In the genomic region with DNA sequence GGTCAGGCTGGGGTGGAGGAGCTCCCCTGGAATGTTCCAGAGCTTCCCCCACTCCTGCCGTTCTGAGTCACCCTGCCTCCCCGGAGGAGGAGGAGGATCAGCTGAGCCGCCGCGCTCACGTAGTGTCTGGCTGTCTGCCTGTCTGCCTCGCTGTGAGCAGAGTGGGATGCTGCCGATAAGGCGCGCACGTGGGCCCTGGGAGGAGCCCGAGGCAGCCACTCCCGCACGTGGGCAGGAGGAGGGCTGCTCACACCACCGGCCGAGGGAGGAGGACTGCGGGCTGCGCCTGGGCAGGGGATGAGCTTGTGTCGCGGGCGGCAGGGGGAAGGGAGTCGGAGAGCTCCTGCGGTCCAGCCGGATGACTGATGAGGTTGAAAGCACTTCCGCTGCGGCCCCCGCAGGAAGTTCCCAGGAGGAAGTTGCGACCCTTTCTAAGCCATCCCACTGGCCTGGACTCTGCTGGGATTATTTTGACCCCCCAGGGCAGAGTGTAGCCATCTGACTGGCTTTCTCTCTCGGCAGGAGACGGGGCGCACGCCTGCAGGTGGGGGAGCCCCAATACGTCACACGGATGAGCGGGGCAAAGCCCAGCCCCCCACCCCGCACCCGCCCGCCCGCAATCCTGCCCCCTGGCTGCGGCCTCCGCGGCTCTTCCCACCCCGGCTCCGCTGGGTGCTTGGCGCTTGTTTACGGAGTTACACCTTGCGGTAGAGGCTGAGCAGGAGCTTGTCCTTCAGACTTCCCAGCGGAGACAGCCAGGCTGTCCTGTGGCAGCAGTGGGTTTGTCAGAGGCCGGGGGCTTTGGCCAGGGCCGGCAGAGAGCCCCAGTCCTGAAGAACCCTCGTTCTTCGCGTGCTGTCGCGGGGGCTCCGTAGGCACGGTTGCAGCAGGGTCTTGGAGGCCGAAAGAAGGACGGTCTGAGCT, we compare ENCODE assay signal across 1 cellular context.
TF ChIP-seq lines count a peak whose summit lies in the region.

No MANE protein-coding gene starts in this region.

TF ChIP-seq in HepG2, 621 proteins besides CTCF, POLR2A, EP300 and RAD21 (continued from another document and continues in another):
- TF ChIP-seq, protein P1, sequence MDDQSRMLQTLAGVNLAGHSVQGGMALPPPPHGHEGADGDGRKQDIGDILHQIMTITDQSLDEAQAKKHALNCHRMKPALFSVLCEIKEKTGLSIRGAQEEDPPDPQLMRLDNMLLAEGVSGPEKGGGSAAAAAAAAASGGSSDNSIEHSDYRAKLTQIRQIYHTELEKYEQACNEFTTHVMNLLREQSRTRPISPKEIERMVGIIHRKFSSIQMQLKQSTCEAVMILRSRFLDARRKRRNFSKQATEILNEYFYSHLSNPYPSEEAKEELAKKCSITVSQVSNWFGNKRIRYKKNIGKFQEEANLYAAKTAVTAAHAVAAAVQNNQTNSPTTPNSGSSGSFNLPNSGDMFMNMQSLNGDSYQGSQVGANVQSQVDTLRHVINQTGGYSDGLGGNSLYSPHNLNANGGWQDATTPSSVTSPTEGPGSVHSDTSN (CRISPR knock-in tag; IDR thresholded peaks at IDR 0.05; ENCODE audit: borderline replicate concordance) = no peak
- peak; percentile 74; the same call in 1 of the 2 replicates for TF ChIP-seq IRX3 (CRISPR knock-in tag; IDR thresholded peaks at IDR 0.05; ENCODE audit: borderline replicate concordance, low read depth)
- TF ChIP-seq, protein P2, sequence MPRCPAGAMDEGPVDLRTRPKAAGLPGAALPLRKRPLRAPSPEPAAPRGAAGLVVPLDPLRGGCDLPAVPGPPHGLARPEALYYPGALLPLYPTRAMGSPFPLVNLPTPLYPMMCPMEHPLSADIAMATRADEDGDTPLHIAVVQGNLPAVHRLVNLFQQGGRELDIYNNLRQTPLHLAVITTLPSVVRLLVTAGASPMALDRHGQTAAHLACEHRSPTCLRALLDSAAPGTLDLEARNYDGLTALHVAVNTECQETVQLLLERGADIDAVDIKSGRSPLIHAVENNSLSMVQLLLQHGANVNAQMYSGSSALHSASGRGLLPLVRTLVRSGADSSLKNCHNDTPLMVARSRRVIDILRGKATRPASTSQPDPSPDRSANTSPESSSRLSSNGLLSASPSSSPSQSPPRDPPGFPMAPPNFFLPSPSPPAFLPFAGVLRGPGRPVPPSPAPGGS (CRISPR knock-in tag; IDR thresholded peaks at IDR 0.05) = peak; percentile 60; the same call in 1 of the 2 replicates
- TF ChIP-seq ZNF792 (CRISPR knock-in tag; IDR thresholded peaks at IDR 0.05) = peak; percentile 80; the same call in 1 of the 2 replicates
- TF ChIP-seq NR2C2 (CRISPR knock-in tag; IDR thresholded peaks at IDR 0.05; ENCODE audit: borderline replicate concordance) = peak; percentile 68; the same call in 1 of the 2 replicates
- TF ChIP-seq, protein P3, sequence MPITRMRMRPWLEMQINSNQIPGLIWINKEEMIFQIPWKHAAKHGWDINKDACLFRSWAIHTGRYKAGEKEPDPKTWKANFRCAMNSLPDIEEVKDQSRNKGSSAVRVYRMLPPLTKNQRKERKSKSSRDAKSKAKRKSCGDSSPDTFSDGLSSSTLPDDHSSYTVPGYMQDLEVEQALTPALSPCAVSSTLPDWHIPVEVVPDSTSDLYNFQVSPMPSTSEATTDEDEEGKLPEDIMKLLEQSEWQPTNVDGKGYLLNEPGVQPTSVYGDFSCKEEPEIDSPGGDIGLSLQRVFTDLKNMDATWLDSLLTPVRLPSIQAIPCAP (CRISPR knock-in tag; IDR thresholded peaks at IDR 0.05; ENCODE audit: low read depth) = no peak
- no peak for TF ChIP-seq NFIC (IDR thresholded peaks at IDR 0.05; ENCODE audit: low read length)
- TF ChIP-seq, protein P4, sequence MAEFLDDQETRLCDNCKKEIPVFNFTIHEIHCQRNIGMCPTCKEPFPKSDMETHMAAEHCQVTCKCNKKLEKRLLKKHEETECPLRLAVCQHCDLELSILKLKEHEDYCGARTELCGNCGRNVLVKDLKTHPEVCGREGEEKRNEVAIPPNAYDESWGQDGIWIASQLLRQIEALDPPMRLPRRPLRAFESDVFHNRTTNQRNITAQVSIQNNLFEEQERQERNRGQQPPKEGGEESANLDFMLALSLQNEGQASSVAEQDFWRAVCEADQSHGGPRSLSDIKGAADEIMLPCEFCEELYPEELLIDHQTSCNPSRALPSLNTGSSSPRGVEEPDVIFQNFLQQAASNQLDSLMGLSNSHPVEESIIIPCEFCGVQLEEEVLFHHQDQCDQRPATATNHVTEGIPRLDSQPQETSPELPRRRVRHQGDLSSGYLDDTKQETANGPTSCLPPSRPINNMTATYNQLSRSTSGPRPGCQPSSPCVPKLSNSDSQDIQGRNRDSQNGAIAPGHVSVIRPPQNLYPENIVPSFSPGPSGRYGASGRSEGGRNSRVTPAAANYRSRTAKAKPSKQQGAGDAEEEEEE (CRISPR knock-in tag; IDR thresholded peaks at IDR 0.05; ENCODE audit: borderline replicate concordance) = no peak
- TF ChIP-seq, protein P5, sequence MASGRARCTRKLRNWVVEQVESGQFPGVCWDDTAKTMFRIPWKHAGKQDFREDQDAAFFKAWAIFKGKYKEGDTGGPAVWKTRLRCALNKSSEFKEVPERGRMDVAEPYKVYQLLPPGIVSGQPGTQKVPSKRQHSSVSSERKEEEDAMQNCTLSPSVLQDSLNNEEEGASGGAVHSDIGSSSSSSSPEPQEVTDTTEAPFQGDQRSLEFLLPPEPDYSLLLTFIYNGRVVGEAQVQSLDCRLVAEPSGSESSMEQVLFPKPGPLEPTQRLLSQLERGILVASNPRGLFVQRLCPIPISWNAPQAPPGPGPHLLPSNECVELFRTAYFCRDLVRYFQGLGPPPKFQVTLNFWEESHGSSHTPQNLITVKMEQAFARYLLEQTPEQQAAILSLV (CRISPR knock-in tag; IDR thresholded peaks at IDR 0.05; ENCODE audit: borderline replicate concordance) = no peak
- no peak for TF ChIP-seq HMGA1 (CRISPR knock-in tag; conservative IDR thresholded peaks at IDR 0.05)
- TF ChIP-seq, protein P6, sequence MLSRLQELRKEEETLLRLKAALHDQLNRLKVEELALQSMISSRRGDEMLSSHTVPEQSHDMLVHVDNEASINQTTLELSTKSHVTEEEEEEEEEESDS (CRISPR knock-in tag; IDR thresholded peaks at IDR 0.05; ENCODE audit: borderline replicate concordance) = 0 out of 2 replicates have a peak, but pooled peaks have one; percentile 62
- peak; percentile 32; the same call in 1 of the 2 replicates for TF ChIP-seq SOX13 (IDR thresholded peaks at IDR 0.05)
- TF ChIP-seq SOX13 (CRISPR knock-in tag; conservative IDR thresholded peaks at IDR 0.05 in 1 of 2, IDR thresholded peaks at IDR 0.05 in 1 of 2) = peak in 1 of 2 experiments; percentile 51; a peak in 2 of 4 replicates
- peak; percentile 64; the same call in 1 of the 2 replicates for TF ChIP-seq ZNF329 (CRISPR knock-in tag; IDR thresholded peaks at IDR 0.05; ENCODE audit: low read depth)
- TF ChIP-seq ZNF460 (CRISPR knock-in tag; IDR thresholded peaks at IDR 0.05; ENCODE audit: borderline replicate concordance) = no peak; the same call in 1 of the 2 replicates
- TF ChIP-seq ONECUT2 (CRISPR knock-in tag; IDR thresholded peaks at IDR 0.05) = peak; percentile 24; the same call in 1 of the 2 replicates
- TF ChIP-seq, protein P7, sequence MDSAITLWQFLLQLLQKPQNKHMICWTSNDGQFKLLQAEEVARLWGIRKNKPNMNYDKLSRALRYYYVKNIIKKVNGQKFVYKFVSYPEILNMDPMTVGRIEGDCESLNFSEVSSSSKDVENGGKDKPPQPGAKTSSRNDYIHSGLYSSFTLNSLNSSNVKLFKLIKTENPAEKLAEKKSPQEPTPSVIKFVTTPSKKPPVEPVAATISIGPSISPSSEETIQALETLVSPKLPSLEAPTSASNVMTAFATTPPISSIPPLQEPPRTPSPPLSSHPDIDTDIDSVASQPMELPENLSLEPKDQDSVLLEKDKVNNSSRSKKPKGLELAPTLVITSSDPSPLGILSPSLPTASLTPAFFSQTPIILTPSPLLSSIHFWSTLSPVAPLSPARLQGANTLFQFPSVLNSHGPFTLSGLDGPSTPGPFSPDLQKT (CRISPR knock-in tag; IDR thresholded peaks at IDR 0.05; ENCODE audit: borderline replicate concordance) = peak; percentile 83; the same call in 1 of the 2 replicates
- peak; percentile 79 for TF ChIP-seq NRL (CRISPR knock-in tag; IDR thresholded peaks at IDR 0.05; ENCODE audit: borderline replicate concordance)
- TF ChIP-seq, protein P8, sequence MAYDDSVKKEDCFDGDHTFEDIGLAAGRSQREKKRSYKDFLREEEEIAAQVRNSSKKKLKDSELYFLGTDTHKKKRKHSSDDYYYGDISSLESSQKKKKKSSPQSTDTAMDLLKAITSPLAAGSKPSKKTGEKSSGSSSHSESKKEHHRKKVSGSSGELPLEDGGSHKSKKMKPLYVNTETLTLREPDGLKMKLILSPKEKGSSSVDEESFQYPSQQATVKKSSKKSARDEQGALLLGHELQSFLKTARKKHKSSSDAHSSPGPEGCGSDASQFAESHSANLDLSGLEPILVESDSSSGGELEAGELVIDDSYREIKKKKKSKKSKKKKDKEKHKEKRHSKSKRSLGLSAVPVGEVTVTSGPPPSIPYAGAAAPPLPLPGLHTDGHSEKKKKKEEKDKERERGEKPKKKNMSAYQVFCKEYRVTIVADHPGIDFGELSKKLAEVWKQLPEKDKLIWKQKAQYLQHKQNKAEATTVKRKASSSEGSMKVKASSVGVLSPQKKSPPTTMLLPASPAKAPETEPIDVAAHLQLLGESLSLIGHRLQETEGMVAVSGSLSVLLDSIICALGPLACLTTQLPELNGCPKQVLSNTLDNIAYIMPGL (CRISPR knock-in tag; IDR thresholded peaks at IDR 0.05; ENCODE audit: borderline replicate concordance in 1 of 2, low read depth in 1 of 2) = peak; percentile 78 to 83; a peak in 3 of 4 replicates
- TF ChIP-seq PCBP1 (IDR thresholded peaks at IDR 0.05; ENCODE audit: borderline replicate concordance, low read depth, low read length) = no peak
- peak; percentile 83; the same call in 1 of the 2 replicates for TF ChIP-seq RFXAP (CRISPR knock-in tag; IDR thresholded peaks at IDR 0.05; ENCODE audit: borderline replicate concordance)
- 0 out of 2 replicates have a peak, but pooled peaks have one; percentile 23 for TF ChIP-seq ZNF543 (CRISPR knock-in tag; IDR thresholded peaks at IDR 0.05)
- TF ChIP-seq PHF8 (CRISPR knock-in tag; IDR thresholded peaks at IDR 0.05) = peak; percentile 60
- no peak for TF ChIP-seq ZFP82 (CRISPR knock-in tag; IDR thresholded peaks at IDR 0.05; ENCODE audit: borderline replicate concordance)
- no peak for TF ChIP-seq NFYC (CRISPR knock-in tag; IDR thresholded peaks at IDR 0.05)
- TF ChIP-seq GTF2F1 (IDR thresholded peaks at IDR 0.05; ENCODE audit: low read length) = 0 out of 2 replicates have a peak, but pooled peaks have one; percentile 8
- TF ChIP-seq ARNTL (CRISPR knock-in tag; IDR thresholded peaks at IDR 0.05) = peak; percentile 95
- TF ChIP-seq GTF3A (CRISPR knock-in tag; conservative IDR thresholded peaks at IDR 0.05) = 0 out of 2 replicates have a peak, but pooled peaks have one; percentile 61
- TF ChIP-seq, protein P9, sequence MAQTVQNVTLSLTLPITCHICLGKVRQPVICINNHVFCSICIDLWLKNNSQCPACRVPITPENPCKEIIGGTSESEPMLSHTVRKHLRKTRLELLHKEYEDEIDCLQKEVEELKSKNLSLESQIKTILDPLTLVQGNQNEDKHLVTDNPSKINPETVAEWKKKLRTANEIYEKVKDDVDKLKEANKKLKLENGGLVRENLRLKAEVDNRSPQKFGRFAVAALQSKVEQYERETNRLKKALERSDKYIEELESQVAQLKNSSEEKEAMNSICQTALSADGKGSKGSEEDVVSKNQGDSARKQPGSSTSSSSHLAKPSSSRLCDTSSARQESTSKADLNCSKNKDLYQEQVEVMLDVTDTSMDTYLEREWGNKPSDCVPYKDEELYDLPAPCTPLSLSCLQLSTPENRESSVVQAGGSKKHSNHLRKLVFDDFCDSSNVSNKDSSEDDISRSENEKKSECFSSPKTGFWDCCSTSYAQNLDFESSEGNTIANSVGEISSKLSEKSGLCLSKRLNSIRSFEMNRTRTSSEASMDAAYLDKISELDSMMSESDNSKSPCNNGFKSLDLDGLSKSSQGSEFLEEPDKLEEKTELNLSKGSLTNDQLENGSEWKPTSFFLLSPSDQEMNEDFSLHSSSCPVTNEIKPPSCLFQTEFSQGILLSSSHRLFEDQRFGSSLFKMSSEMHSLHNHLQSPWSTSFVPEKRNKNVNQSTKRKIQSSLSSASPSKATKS (CRISPR knock-in tag; IDR thresholded peaks at IDR 0.05) = no peak
- TF ChIP-seq HCFC1 (IDR thresholded peaks at IDR 0.05; ENCODE audit: low read depth, low read length) = peak; percentile 40; the same call in 1 of the 2 replicates
- TF ChIP-seq, protein P10, sequence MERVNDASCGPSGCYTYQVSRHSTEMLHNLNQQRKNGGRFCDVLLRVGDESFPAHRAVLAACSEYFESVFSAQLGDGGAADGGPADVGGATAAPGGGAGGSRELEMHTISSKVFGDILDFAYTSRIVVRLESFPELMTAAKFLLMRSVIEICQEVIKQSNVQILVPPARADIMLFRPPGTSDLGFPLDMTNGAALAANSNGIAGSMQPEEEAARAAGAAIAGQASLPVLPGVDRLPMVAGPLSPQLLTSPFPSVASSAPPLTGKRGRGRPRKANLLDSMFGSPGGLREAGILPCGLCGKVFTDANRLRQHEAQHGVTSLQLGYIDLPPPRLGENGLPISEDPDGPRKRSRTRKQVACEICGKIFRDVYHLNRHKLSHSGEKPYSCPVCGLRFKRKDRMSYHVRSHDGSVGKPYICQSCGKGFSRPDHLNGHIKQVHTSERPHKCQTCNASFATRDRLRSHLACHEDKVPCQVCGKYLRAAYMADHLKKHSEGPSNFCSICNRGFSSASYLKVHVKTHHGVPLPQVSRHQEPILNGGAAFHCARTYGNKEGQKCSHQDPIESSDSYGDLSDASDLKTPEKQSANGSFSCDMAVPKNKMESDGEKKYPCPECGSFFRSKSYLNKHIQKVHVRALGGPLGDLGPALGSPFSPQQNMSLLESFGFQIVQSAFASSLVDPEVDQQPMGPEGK (CRISPR knock-in tag; IDR thresholded peaks at IDR 0.05) = peak; percentile 91
- TF ChIP-seq, protein P11, sequence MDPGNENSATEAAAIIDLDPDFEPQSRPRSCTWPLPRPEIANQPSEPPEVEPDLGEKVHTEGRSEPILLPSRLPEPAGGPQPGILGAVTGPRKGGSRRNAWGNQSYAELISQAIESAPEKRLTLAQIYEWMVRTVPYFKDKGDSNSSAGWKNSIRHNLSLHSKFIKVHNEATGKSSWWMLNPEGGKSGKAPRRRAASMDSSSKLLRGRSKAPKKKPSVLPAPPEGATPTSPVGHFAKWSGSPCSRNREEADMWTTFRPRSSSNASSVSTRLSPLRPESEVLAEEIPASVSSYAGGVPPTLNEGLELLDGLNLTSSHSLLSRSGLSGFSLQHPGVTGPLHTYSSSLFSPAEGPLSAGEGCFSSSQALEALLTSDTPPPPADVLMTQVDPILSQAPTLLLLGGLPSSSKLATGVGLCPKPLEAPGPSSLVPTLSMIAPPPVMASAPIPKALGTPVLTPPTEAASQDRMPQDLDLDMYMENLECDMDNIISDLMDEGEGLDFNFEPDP (CRISPR knock-in tag; conservative IDR thresholded peaks at IDR 0.05) = 0 out of 2 replicates have a peak, but pooled peaks have one; percentile 92
- TF ChIP-seq, protein P12, sequence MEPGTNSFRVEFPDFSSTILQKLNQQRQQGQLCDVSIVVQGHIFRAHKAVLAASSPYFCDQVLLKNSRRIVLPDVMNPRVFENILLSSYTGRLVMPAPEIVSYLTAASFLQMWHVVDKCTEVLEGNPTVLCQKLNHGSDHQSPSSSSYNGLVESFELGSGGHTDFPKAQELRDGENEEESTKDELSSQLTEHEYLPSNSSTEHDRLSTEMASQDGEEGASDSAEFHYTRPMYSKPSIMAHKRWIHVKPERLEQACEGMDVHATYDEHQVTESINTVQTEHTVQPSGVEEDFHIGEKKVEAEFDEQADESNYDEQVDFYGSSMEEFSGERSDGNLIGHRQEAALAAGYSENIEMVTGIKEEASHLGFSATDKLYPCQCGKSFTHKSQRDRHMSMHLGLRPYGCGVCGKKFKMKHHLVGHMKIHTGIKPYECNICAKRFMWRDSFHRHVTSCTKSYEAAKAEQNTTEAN (CRISPR knock-in tag; conservative IDR thresholded peaks at IDR 0.05) = 0 out of 2 replicates have a peak, but pooled peaks have one; percentile 38
- TF ChIP-seq JUNB (CRISPR knock-in tag; IDR thresholded peaks at IDR 0.05; ENCODE audit: borderline replicate concordance) = peak; percentile 16; the same call in 1 of the 2 replicates
- no peak; the same call in 1 of the 2 replicates for TF ChIP-seq MIXL1 (CRISPR knock-in tag; IDR thresholded peaks at IDR 0.05)
- no peak for TF ChIP-seq SMC3 (IDR thresholded peaks at IDR 0.05; ENCODE audit: low read length)
